ENCODE assay signal across 10 cellular contexts in the genomic region with DNA sequence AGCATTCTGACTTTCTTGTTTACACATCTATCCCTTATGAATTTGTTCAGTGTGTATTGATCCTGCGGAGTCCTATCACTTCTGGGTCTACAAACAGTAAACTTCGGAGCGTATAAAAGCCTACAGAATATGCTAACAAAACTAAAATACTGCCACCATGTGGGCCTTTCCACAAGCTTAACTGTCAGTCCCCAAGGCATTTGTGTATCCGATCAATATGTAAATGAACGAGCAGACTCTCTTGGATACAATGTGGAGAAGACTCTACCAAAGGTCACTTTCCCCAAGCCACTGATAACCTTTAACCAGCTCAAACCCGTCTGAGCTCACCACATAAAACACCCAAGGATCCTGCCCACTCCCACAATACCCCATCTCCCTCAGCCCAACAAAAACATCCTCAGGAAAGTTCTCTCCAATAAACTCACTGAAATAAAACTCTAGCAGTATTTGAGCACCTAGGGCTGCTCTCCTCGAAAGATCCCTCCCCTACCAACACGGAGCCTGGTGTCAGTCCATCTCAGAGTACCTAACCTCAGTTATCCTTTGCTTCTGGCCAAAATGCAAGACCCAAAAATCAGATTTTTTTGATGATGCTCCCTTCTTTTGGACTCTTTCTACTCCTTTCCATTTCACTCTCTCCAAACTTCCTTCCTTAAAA. TPM values are rescaled to one million over a fixed set of nuclear protein-coding genes. Genes with fewer than 3 reads are reported as not detected.
DNase-seq lines count a peak whose midpoint lies in the region; ATAC-seq, FAIRE-seq and TF ChIP-seq lines count a peak whose summit lies in the region.
"Had no signal": no experiment of that assay in that cellular context is flagged by ENCODE, and none has a peak within 500 bp of the region (broad histone marks: within the 10 kb centered on the region; RNA-seq: fewer than 3 reads in every experiment).

No MANE protein-coding gene starts in this region.

- H3K9ac ChIP-seq in adipocyte (ENCODE audit: low read length) (no peak overlapping the region), kidney (ENCODE audit: low read length in 2 of 2) (no peak overlapping the region)

- no peak for ATAC-seq in HG03378 (IDR thresholded peaks at IDR 0.05; ENCODE audit: unreplicated experiment)

- H3K27ac ChIP-seq in AG04450 (ENCODE audit: low read depth, low read length) (no peak overlapping the region), HEK293 (ENCODE audit: extremely low read depth, low read depth, low read length) (no peak overlapping the region), kidney (ENCODE audit: low read depth in 2 of 2, low read length in 2 of 2) (no peak overlapping the region)
- H3K27ac ChIP-seq: tibial artery had no signal

- no peak overlapping the region for H3K4me3 ChIP-seq in AG04450 (ENCODE audit: low read depth, low read length)
- H3K4me3 ChIP-seq in HEK293 (ENCODE audit: low read depth, low read length), result no peak overlapping the region
- H3K4me3 ChIP-seq in adipocyte (ENCODE audit: low read length), result no peak overlapping the region
- H3K4me3 ChIP-seq in kidney (ENCODE audit: low read length in 2 of 2), result no peak overlapping the region
- H3K4me3 ChIP-seq: tibial artery had no signal

- H3K27me3 ChIP-seq in AG04450 (ENCODE audit: control insufficient read depth, insufficient read depth, low read length), result no peaks in the 10 kb centered on the region
- peaks cover 9% of the 10 kb centered on the region for H3K27me3 ChIP-seq in adipocyte (replicated peaks; ENCODE audit: control insufficient read depth, insufficient read depth, low read length)

- in situ Hi-C loops in GM13976 (cut with MboI; ENCODE audit: low sequenced_read_pairs, unreplicated experiment), result no loop called here

- CTCF ChIA-PET in AG04450 (lab: Charles Lee) (interaction anchor here (0.7 to 4.3 kb wide), 4 partner anchors 30 to 143 kb away, joined by 3 to 25 read pairs (median 6); no protein-coding TSS in a partner anchor), HEK293 (lab: Yijun Ruan, JAX) (interaction anchor here (0.7 to 2.7 kb wide), 7 partner anchors 12 to 300 kb away, joined by 3 to 11 read pairs (median 3); no protein-coding TSS in a partner anchor)

- FAIRE-seq in kidney (lab: Jason Lieb, UNC), result no peak

- peak; percentile 21 for TF ChIP-seq CTCF in AG04450 (IDR thresholded peaks at IDR 0.05; ENCODE audit: low read depth, low read length)
- TF ChIP-seq CTCF in HEK293 (tag by site-specific recombination; IDR thresholded peaks at IDR 0.05), result no peak
- TF ChIP-seq CTCF in kidney (IDR thresholded peaks at IDR 0.05; ENCODE audit: borderline replicate concordance, extremely low read depth, insufficient read depth), result no peak
- no peak for TF ChIP-seq CTCF in GM13976 (IDR thresholded peaks at IDR 0.05; ENCODE audit: borderline replicate concordance, control extremely low read depth, extremely low read depth, insufficient read depth, missing control alignments)

- H3K4me1 ChIP-seq in HEK293 (ENCODE audit: control insufficient read depth, insufficient read depth, low read length) (no peaks in the 10 kb centered on the region), adipocyte (ENCODE audit: control insufficient read depth, insufficient read depth, low read length) (peaks cover 4% of the 10 kb centered on the region), kidney (ENCODE audit: control insufficient read depth in 1 of 2, insufficient read depth in 1 of 2, low read depth in 1 of 2, low read length in 2 of 2) (peaks cover 0 to 2% of the 10 kb centered on the region in 2 donors)

- POLR2A ChIA-PET in AG04450 (lab: Yijun Ruan, JAX), result interaction anchor here (0.6 kb wide), 1 partner anchor 23 kb away, joined by 3 read pairs; no protein-coding TSS in a partner anchor
- POLR2A ChIA-PET in HEK293 (lab: Yijun Ruan, JAX), result no interaction called here

- no peaks in the 10 kb centered on the region; the same call in 1 of the 2 replicates for H3K9me3 ChIP-seq in AG04450 (ENCODE audit: control insufficient read depth, insufficient read depth, low read length)
- no peaks in the 10 kb centered on the region for H3K9me3 ChIP-seq in HEK293 (ENCODE audit: control insufficient read depth, insufficient read depth, low read depth, low read length)
- no peaks in the 10 kb centered on the region for H3K9me3 ChIP-seq in adipocyte (ENCODE audit: control insufficient read depth, low read length)
- H3K9me3 ChIP-seq in kidney (ENCODE audit: control insufficient read depth in 1 of 2, low read length in 2 of 2), result no peaks in the 10 kb centered on the region
- H3K9me3 ChIP-seq: tibial artery had no signal

- intact Hi-C loops in kidney (cut with DNase I), result no loop called here

- DNase-seq in AG04450 (ENCODE audit: low read depth, low spot score), result no peak
- peak; percentile 6 for DNase-seq in adipocyte (ENCODE audit: low read depth)
- DNase-seq in kidney, result peak; percentile 3
- no peak for DNase-seq in activated effector memory CD4-positive, alpha-beta T cell treated with Interleukin-2 at 50 U/mL for 16 hours
- no peak for DNase-seq in GM13976 (ENCODE audit: low spot score)
- no peak for DNase-seq in NCI-H510A (lab: John Stamatoyannopoulos, UW)
- DNase-seq: T-helper 2 cell, tibial artery had no signal

- H3K36me3 ChIP-seq in HEK293 (ENCODE audit: control insufficient read depth in 2 of 2, insufficient read depth in 1 of 2, low read length in 2 of 2) (no peaks in the 10 kb centered on the region), adipocyte (ENCODE audit: control insufficient read depth, insufficient read depth, low read length, severe bottlenecking) (no peaks in the 10 kb centered on the region), kidney (ENCODE audit: control insufficient read depth in 1 of 2, insufficient read depth in 2 of 2, low read length in 2 of 2) (no peaks in the 10 kb centered on the region)
- H3K36me3 ChIP-seq: tibial artery had no signal

TF ChIP-seq in HEK293, 187 proteins besides CTCF, POLR2A, EP300 and RAD21:
- TF ChIP-seq KLF9 (tag by site-specific recombination; IDR thresholded peaks at IDR 0.05; ENCODE audit: low read depth) (no peak), ZNF654 (tag by site-specific recombination; IDR thresholded peaks at IDR 0.05; ENCODE audit: low read depth) (peak; percentile 28)

RNA-seq across cellular contexts. Expression of a gene that starts 17.8 kb away (rescaled TPM):
- polyA plus RNA-seq in AG04450 (2011; rRNA removed) (1.2 and 1.3 TPM in 2 replicates), kidney (ENCODE audit: insufficient read depth, low read depth, low replicate concordance) (33.2 TPM)
- 0.70 and 1.3 TPM in 2 replicates for polyA minus RNA-seq in AG04450 (2011; rRNA and poly(A)+ RNA removed)
- total RNA-seq in kidney, result 26.8 TPM

RNA-seq across cellular contexts. Expression of a gene that starts 42.3 kb away (rescaled TPM):
- polyA plus RNA-seq in AG04450 (2011; rRNA removed) (14.4 and 17.0 TPM in 2 replicates), kidney (ENCODE audit: insufficient read depth, low read depth, low replicate concordance) (39.8 TPM)
- polyA minus RNA-seq in AG04450 (2011; rRNA and poly(A)+ RNA removed), result 11.1 and 14.9 TPM in 2 replicates
- 27.5 TPM for total RNA-seq in kidney

Comparison
In these comparisons a context has a peak if more than half of its experiments do, and no peak if none do; other contexts are left out.
1. DNase-seq: peak in adipocyte (single experiment) and kidney (single experiment); none in AG04450 (single experiment), activated effector memory CD4-positive, alpha-beta T cell treated with Interleukin-2 at 50 U/mL for 16 hours (single experiment), GM13976 (single experiment) and NCI-H510A (single experiment).
2. RNA of a gene that starts 17.8 kb away (polyA plus RNA-seq): 33.2 TPM in kidney (single experiment); 1.2 to 1.3 TPM in AG04450; every median in the first group is over 10 times any median in the second.